8 cellular contexts compared by ENCODE assay signal in genomic region chr11:832529-833113, GRCh38. TPM values are rescaled to one million over a fixed set of nuclear protein-coding genes. Genes with fewer than 3 reads are reported as not detected.
DNase-seq lines count a peak whose midpoint lies in the region; ATAC-seq lines count a peak whose summit lies in the region.

Gene CD151 (plus strand): TSS chr11:832952. CDS start chr11:836070, 3,118 bp downstream.

- DNase-seq in CD1c-positive myeloid dendritic cell (ENCODE audit: extremely low spot score) (peak; percentile 80), NCI-H1105 treated with DMSO at 0.1 percent for 48 hours (lab: John Stamatoyannopoulos, UW) (peak; percentile 38), myocyte (ENCODE audit: low read depth) (peak; percentile 84)

- WGBS in urinary bladder, result 3% methylated on average over 62 of the region's 67 CpGs

- CTCF ChIA-PET in activated CD8-positive, alpha-beta memory T cell treated with anti-CD3 and anti-CD28 coated beads for 36 hours (lab: Charles Lee), result interaction anchor here (1.0 to 2.3 kb wide), 3 partner anchors 8 to 34 kb away, joined by 3 to 6 read pairs (median 3); partner anchors contain the start of genes POLR2L and TSPAN4

- H3K4me1 ChIP-seq in urinary bladder (ENCODE audit: insufficient read depth), result peaks cover 2% of the 10 kb centered on the region

- ATAC-seq in GM19351 (IDR thresholded peaks at IDR 0.05; ENCODE audit: unreplicated experiment) (peak; percentile 38), esophagus mucosa (peak; percentile 6), HG02852 (IDR thresholded peaks at IDR 0.05; ENCODE audit: unreplicated experiment) (no peak)

- peak within 1 kb of the TSS; percentile 60 for H3K27ac ChIP-seq in urinary bladder (ENCODE audit: low read depth)

- POLR2A ChIA-PET in activated CD8-positive, alpha-beta memory T cell treated with anti-CD3 and anti-CD28 coated beads for 36 hours (lab: Charles Lee), result interaction anchor here (0.6 to 2.5 kb wide), 3 partner anchors 13 to 77 kb away, joined by 3 to 13 read pairs (median 3); partner anchors contain the start of genes CHID1 and PNPLA2

- peak within 1 kb of the TSS; percentile 67 for H3K4me3 ChIP-seq in urinary bladder (ENCODE audit: low read depth, low read length)

- no peaks in the 10 kb centered on the region for H3K36me3 ChIP-seq in urinary bladder (ENCODE audit: insufficient read depth)

RNA-seq across cellular contexts. Expression of gene CD151, which starts in this region (rescaled TPM):
- total RNA-seq in activated CD8-positive, alpha-beta memory T cell treated with anti-CD3 and anti-CD28 coated beads for 36 hours, result 10 to 100 TPM; 70.2 to 72.8 TPM
- total RNA-seq in esophagus mucosa (109 TPM), myocyte (900 and 1,201 TPM in 2 replicates), urinary bladder (115 TPM)
- 1,432 TPM for polyA plus RNA-seq in myocyte (2012)
- polyA plus RNA-seq in urinary bladder, result 692 TPM
